ENCODE assay signal across 1 cellular context in the genomic region with DNA sequence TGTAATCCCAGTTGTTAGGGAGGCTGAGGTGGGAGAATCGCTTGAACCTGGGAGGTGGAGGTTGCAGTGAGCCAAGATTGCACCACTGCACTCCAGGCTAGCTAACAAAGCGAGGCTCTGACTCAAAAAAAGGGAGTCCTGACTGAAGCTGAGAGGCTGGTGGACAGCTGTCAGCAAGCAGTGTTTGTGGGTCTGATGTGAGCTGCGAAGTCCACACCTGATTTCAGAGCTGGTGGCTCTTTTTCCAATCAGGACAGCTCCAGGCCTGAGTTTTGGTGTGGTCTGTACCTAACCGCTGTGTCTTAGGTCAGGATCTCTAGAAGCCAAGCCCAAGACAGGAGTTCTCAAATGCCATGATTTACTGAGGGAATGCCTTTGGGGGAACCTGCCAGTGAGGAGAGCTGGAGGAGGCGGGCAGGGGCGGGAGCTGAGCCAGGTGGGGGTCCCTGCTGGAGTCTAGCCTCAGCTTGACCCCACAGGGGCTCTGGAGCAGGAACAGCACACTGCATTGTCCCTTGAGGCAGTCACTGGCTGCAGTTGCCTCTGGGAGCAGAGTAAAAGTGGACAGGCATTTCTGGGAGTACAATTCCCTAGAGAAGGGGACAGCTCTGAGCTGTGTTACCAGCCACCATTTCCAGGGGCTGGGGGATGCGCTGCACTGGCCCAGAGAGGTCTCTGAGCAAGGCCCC.
TF ChIP-seq lines count a peak whose summit lies in the region.

No MANE protein-coding gene starts in this region.

TF ChIP-seq in HepG2, 621 proteins besides CTCF, POLR2A, EP300 and RAD21 (continued from another document and continues in another):
- TF ChIP-seq, protein P1, sequence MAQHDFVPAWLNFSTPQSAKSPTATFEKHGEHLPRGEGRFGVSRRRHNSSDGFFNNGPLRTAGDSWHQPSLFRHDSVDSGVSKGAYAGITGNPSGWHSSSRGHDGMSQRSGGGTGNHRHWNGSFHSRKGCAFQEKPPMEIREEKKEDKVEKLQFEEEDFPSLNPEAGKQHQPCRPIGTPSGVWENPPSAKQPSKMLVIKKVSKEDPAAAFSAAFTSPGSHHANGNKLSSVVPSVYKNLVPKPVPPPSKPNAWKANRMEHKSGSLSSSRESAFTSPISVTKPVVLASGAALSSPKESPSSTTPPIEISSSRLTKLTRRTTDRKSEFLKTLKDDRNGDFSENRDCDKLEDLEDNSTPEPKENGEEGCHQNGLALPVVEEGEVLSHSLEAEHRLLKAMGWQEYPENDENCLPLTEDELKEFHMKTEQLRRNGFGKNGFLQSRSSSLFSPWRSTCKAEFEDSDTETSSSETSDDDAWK (CRISPR knock-in tag; IDR thresholded peaks at IDR 0.05) = no peak
- no peak for TF ChIP-seq PITX1 (CRISPR knock-in tag; IDR thresholded peaks at IDR 0.05)
- TF ChIP-seq, protein P2, sequence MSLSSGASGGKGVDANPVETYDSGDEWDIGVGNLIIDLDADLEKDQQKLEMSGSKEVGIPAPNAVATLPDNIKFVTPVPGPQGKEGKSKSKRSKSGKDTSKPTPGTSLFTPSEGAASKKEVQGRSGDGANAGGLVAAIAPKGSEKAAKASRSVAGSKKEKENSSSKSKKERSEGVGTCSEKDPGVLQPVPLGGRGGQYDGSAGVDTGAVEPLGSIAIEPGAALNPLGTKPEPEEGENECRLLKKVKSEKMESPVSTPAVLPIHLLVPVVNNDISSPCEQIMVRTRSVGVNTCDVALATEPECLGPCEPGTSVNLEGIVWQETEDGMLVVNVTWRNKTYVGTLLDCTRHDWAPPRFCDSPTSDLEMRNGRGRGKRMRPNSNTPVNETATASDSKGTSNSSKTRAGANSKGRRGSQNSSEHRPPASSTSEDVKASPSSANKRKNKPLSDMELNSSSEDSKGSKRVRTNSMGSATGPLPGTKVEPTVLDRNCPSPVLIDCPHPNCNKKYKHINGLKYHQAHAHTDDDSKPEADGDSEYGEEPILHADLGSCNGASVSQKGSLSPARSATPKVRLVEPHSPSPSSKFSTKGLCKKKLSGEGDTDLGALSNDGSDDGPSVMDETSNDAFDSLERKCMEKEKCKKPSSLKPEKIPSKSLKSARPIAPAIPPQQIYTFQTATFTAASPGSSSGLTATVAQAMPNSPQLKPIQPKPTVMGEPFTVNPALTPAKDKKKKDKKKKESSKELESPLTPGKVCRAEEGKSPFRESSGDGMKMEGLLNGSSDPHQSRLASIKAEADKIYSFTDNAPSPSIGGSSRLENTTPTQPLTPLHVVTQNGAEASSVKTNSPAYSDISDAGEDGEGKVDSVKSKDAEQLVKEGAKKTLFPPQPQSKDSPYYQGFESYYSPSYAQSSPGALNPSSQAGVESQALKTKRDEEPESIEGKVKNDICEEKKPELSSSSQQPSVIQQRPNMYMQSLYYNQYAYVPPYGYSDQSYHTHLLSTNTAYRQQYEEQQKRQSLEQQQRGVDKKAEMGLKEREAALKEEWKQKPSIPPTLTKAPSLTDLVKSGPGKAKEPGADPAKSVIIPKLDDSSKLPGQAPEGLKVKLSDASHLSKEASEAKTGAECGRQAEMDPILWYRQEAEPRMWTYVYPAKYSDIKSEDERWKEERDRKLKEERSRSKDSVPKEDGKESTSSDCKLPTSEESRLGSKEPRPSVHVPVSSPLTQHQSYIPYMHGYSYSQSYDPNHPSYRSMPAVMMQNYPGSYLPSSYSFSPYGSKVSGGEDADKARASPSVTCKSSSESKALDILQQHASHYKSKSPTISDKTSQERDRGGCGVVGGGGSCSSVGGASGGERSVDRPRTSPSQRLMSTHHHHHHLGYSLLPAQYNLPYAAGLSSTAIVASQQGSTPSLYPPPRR (CRISPR knock-in tag; IDR thresholded peaks at IDR 0.05; ENCODE audit: borderline replicate concordance) = no peak
- TF ChIP-seq SMAD9 (CRISPR knock-in tag; IDR thresholded peaks at IDR 0.05) = no peak
- 0 out of 2 replicates have a peak, but pooled peaks have one; percentile 13 for TF ChIP-seq ZNF782 (CRISPR knock-in tag; IDR thresholded peaks at IDR 0.05; ENCODE audit: borderline replicate concordance)
- no peak for TF ChIP-seq HOXA7 (CRISPR knock-in tag; IDR thresholded peaks at IDR 0.05)
- no peak for TF ChIP-seq NR2F1 (CRISPR knock-in tag; IDR thresholded peaks at IDR 0.05)
- no peak for TF ChIP-seq ZNF7 (CRISPR knock-in tag; IDR thresholded peaks at IDR 0.05)
- TF ChIP-seq CCAR2 (optimal IDR thresholded peaks at IDR 0.05; ENCODE audit: low read depth, low read length) = no peak
- TF ChIP-seq ZNF468 (CRISPR knock-in tag; IDR thresholded peaks at IDR 0.05) = no peak
- TF ChIP-seq ZBTB21 (CRISPR knock-in tag; IDR thresholded peaks at IDR 0.05) = no peak
- TF ChIP-seq SOX5 (CRISPR knock-in tag; IDR thresholded peaks at IDR 0.05; ENCODE audit: borderline replicate concordance) = no peak
- TF ChIP-seq, protein P3, sequence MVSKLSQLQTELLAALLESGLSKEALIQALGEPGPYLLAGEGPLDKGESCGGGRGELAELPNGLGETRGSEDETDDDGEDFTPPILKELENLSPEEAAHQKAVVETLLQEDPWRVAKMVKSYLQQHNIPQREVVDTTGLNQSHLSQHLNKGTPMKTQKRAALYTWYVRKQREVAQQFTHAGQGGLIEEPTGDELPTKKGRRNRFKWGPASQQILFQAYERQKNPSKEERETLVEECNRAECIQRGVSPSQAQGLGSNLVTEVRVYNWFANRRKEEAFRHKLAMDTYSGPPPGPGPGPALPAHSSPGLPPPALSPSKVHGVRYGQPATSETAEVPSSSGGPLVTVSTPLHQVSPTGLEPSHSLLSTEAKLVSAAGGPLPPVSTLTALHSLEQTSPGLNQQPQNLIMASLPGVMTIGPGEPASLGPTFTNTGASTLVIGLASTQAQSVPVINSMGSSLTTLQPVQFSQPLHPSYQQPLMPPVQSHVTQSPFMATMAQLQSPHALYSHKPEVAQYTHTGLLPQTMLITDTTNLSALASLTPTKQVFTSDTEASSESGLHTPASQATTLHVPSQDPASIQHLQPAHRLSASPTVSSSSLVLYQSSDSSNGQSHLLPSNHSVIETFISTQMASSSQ (IDR thresholded peaks at IDR 0.05; ENCODE audit: low read depth) = no peak
- TF ChIP-seq, protein P3 (CRISPR knock-in tag; IDR thresholded peaks at IDR 0.05; ENCODE audit: borderline replicate concordance) = no peak
- TF ChIP-seq, protein P4, sequence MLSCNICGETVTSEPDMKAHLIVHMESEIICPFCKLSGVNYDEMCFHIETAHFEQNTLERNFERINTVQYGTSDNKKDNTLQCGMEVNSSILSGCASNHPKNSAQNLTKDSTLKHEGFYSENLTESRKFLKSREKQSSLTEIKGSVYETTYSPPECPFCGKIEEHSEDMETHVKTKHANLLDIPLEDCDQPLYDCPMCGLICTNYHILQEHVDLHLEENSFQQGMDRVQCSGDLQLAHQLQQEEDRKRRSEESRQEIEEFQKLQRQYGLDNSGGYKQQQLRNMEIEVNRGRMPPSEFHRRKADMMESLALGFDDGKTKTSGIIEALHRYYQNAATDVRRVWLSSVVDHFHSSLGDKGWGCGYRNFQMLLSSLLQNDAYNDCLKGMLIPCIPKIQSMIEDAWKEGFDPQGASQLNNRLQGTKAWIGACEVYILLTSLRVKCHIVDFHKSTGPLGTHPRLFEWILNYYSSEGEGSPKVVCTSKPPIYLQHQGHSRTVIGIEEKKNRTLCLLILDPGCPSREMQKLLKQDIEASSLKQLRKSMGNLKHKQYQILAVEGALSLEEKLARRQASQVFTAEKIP (CRISPR knock-in tag; IDR thresholded peaks at IDR 0.05; ENCODE audit: borderline replicate concordance) = no peak
- TF ChIP-seq STAG1 (CRISPR knock-in tag; IDR thresholded peaks at IDR 0.05) = no peak
- TF ChIP-seq ZNF12 (CRISPR knock-in tag; IDR thresholded peaks at IDR 0.05) = no peak
- no peak for TF ChIP-seq TMF1 (CRISPR knock-in tag; IDR thresholded peaks at IDR 0.05; ENCODE audit: low read depth)
- 0 out of 2 replicates have a peak, but pooled peaks have one; percentile 5 for TF ChIP-seq ZNF556 (CRISPR knock-in tag; IDR thresholded peaks at IDR 0.05; ENCODE audit: borderline replicate concordance)
- TF ChIP-seq, protein P5, sequence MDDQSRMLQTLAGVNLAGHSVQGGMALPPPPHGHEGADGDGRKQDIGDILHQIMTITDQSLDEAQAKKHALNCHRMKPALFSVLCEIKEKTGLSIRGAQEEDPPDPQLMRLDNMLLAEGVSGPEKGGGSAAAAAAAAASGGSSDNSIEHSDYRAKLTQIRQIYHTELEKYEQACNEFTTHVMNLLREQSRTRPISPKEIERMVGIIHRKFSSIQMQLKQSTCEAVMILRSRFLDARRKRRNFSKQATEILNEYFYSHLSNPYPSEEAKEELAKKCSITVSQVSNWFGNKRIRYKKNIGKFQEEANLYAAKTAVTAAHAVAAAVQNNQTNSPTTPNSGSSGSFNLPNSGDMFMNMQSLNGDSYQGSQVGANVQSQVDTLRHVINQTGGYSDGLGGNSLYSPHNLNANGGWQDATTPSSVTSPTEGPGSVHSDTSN (CRISPR knock-in tag; IDR thresholded peaks at IDR 0.05; ENCODE audit: borderline replicate concordance) = no peak
- TF ChIP-seq ZNF552 (CRISPR knock-in tag; IDR thresholded peaks at IDR 0.05; ENCODE audit: borderline replicate concordance) = no peak
- no peak for TF ChIP-seq MIXL1 (CRISPR knock-in tag; IDR thresholded peaks at IDR 0.05)
- TF ChIP-seq, protein P6, sequence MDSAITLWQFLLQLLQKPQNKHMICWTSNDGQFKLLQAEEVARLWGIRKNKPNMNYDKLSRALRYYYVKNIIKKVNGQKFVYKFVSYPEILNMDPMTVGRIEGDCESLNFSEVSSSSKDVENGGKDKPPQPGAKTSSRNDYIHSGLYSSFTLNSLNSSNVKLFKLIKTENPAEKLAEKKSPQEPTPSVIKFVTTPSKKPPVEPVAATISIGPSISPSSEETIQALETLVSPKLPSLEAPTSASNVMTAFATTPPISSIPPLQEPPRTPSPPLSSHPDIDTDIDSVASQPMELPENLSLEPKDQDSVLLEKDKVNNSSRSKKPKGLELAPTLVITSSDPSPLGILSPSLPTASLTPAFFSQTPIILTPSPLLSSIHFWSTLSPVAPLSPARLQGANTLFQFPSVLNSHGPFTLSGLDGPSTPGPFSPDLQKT (CRISPR knock-in tag; IDR thresholded peaks at IDR 0.05; ENCODE audit: borderline replicate concordance) = no peak
- no peak for TF ChIP-seq RARA (CRISPR knock-in tag; IDR thresholded peaks at IDR 0.05)
- TF ChIP-seq MAFG (CRISPR knock-in tag; IDR thresholded peaks at IDR 0.05) = no peak
- no peak for TF ChIP-seq CBX2 (IDR thresholded peaks at IDR 0.05; ENCODE audit: low read depth, low read length)
- no peak for TF ChIP-seq CBX2 (CRISPR knock-in tag; IDR thresholded peaks at IDR 0.05; ENCODE audit: low read depth)
- no peak for TF ChIP-seq ZNF34 (CRISPR knock-in tag; IDR thresholded peaks at IDR 0.05; ENCODE audit: borderline replicate concordance)
- TF ChIP-seq, protein P7, sequence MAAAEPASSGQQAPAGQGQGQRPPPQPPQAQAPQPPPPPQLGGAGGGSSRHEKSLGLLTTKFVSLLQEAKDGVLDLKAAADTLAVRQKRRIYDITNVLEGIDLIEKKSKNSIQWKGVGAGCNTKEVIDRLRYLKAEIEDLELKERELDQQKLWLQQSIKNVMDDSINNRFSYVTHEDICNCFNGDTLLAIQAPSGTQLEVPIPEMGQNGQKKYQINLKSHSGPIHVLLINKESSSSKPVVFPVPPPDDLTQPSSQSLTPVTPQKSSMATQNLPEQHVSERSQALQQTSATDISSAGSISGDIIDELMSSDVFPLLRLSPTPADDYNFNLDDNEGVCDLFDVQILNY (CRISPR knock-in tag; conservative IDR thresholded peaks at IDR 0.05) = no peak
- TF ChIP-seq HDAC1 (CRISPR knock-in tag; IDR thresholded peaks at IDR 0.05) = no peak
- no peak for TF ChIP-seq SP1 (IDR thresholded peaks at IDR 0.05)
- TF ChIP-seq SP1 (CRISPR knock-in tag; IDR thresholded peaks at IDR 0.05) = no peak
- no peak for TF ChIP-seq ZMYM4 (CRISPR knock-in tag; IDR thresholded peaks at IDR 0.05)
- TF ChIP-seq BRCA1 (CRISPR knock-in tag; IDR thresholded peaks at IDR 0.05) = no peak
- 0 out of 2 replicates have a peak, but pooled peaks have one; percentile 26 for TF ChIP-seq PAX8 (CRISPR knock-in tag; IDR thresholded peaks at IDR 0.05; ENCODE audit: borderline replicate concordance)
- TF ChIP-seq FOSL2 (CRISPR knock-in tag; IDR thresholded peaks at IDR 0.05) = no peak
- TF ChIP-seq ZNF589 (CRISPR knock-in tag; conservative IDR thresholded peaks at IDR 0.05) = no peak
- no peak for TF ChIP-seq SMAD3 (CRISPR knock-in tag; IDR thresholded peaks at IDR 0.05)
- TF ChIP-seq, protein P8, sequence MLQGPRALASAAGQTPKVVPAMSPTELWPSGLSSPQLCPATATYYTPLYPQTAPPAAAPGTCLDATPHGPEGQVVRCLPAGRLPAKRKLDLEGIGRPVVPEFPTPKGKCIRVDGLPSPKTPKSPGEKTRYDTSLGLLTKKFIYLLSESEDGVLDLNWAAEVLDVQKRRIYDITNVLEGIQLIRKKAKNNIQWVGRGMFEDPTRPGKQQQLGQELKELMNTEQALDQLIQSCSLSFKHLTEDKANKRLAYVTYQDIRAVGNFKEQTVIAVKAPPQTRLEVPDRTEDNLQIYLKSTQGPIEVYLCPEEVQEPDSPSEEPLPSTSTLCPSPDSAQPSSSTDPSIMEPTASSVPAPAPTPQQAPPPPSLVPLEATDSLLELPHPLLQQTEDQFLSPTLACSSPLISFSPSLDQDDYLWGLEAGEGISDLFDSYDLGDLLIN (CRISPR knock-in tag; IDR thresholded peaks at IDR 0.05; ENCODE audit: borderline replicate concordance) = no peak
- TF ChIP-seq ZNF616 (CRISPR knock-in tag; IDR thresholded peaks at IDR 0.05; ENCODE audit: low read depth) = 0 out of 2 replicates have a peak, but pooled peaks have one; percentile 49
- TF ChIP-seq, protein P9, sequence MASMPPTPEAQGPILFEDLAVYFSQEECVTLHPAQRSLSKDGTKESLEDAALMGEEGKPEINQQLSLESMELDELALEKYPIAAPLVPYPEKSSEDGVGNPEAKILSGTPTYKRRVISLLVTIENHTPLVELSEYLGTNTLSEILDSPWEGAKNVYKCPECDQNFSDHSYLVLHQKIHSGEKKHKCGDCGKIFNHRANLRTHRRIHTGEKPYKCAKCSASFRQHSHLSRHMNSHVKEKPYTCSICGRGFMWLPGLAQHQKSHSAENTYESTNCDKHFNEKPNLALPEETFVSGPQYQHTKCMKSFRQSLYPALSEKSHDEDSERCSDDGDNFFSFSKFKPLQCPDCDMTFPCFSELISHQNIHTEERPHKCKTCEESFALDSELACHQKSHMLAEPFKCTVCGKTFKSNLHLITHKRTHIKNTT (CRISPR knock-in tag; IDR thresholded peaks at IDR 0.05) = no peak
- TF ChIP-seq, protein P10, sequence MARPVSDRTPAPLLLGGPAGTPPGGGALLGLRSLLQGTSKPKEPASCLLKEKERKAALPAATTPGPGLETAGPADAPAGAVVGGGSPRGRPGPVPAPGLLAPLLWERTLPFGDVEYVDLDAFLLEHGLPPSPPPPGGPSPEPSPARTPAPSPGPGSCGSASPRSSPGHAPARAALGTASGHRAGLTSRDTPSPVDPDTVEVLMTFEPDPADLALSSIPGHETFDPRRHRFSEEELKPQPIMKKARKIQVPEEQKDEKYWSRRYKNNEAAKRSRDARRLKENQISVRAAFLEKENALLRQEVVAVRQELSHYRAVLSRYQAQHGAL (CRISPR knock-in tag; IDR thresholded peaks at IDR 0.05; ENCODE audit: not compliant biosample characterization) = no peak
- TF ChIP-seq KAT7 (CRISPR knock-in tag; IDR thresholded peaks at IDR 0.05; ENCODE audit: borderline replicate concordance) = no peak
